25 cellular contexts compared by ENCODE assay signal in genomic region chr5:142636698-142637324, GRCh38. TPM values are rescaled to one million over a fixed set of nuclear protein-coding genes. Genes with fewer than 3 reads are reported as not detected.
DNase-seq lines count a peak whose midpoint lies in the region; ATAC-seq, FAIRE-seq and TF ChIP-seq lines count a peak whose summit lies in the region.
"Had no signal": no experiment of that assay in that cellular context is flagged by ENCODE, and none has a peak within 500 bp of the region (broad histone marks: within the 10 kb centered on the region; RNA-seq: fewer than 3 reads in every experiment).

No MANE protein-coding gene starts in this region.

- TF ChIP-seq CTCF in left ventricle myocardium inferior (IDR thresholded peaks at IDR 0.05; ENCODE audit: borderline replicate concordance) (no peak), kidney (IDR thresholded peaks at IDR 0.05; ENCODE audit: borderline replicate concordance, extremely low read depth, insufficient read depth) (no peak), parathyroid adenoma (IDR thresholded peaks at IDR 0.05) (no peak)

- ATAC-seq in right cardiac atrium (no peak), HG03159 (IDR thresholded peaks at IDR 0.05; ENCODE audit: unreplicated experiment) (no peak)

- no peaks in the 10 kb centered on the region for H3K36me3 ChIP-seq in left ventricle myocardium inferior
- no peaks in the 10 kb centered on the region for H3K36me3 ChIP-seq in kidney (ENCODE audit: control insufficient read depth in 1 of 2, insufficient read depth in 2 of 2, low read length in 2 of 2)
- no peaks in the 10 kb centered on the region for H3K36me3 ChIP-seq in parathyroid adenoma (ENCODE audit: control insufficient read depth, insufficient read depth, low read length)
- H3K36me3 ChIP-seq: Peyer's patch, SJCRH30 had no signal

- peaks cover 49% of the 10 kb centered on the region for H3K4me1 ChIP-seq in left ventricle myocardium inferior
- H3K4me1 ChIP-seq in right cardiac atrium (ENCODE audit: control insufficient read depth, insufficient read depth, low read length): peaks cover 2% of the 10 kb centered on the region
- H3K4me1 ChIP-seq in kidney (ENCODE audit: control insufficient read depth in 1 of 2, insufficient read depth in 1 of 2, low read depth in 1 of 2, low read length in 2 of 2): peaks cover 5 to 7% of the 10 kb centered on the region in 2 donors
- H3K4me1 ChIP-seq in parathyroid adenoma: peaks cover 65% of the 10 kb centered on the region
- H3K4me1 ChIP-seq: Peyer's patch had no signal

- H3K27me3 ChIP-seq in left ventricle myocardium inferior (ENCODE audit: low read depth) (no peaks in the 10 kb centered on the region), right cardiac atrium (ENCODE audit: control insufficient read depth, insufficient read depth) (no peaks in the 10 kb centered on the region), parathyroid adenoma (ENCODE audit: control insufficient read depth, insufficient read depth, low read length) (no peaks in the 10 kb centered on the region)
- H3K27me3 ChIP-seq: Peyer's patch, SJCRH30 had no signal

- intact Hi-C loops in left ventricle myocardium inferior (cut with micrococcal nuclease) (no loop called here), right cardiac atrium (cut with DNase I) (no loop called here), kidney (cut with DNase I) (no loop called here)

- peak overlapping the region; percentile 56 for H3K4me2 ChIP-seq in parathyroid adenoma (ENCODE audit: low read length)

- H3K9ac ChIP-seq in kidney (ENCODE audit: low read length in 2 of 2): no peak overlapping the region
- no peak overlapping the region for H3K9ac ChIP-seq in parathyroid adenoma
- H3K9ac ChIP-seq: GM23248 had no signal

- H2AFZ ChIP-seq in parathyroid adenoma: peak overlapping the region; percentile 75
- H2AFZ ChIP-seq: GM23248 had no signal

- FAIRE-seq in kidney (lab: Jason Lieb, UNC): no peak
- FAIRE-seq: GM18507 had no signal

- no peaks in the 10 kb centered on the region for H3K79me2 ChIP-seq in parathyroid adenoma

- DNase-seq in left ventricle myocardium inferior (no peak), right cardiac atrium (no peak), kidney (no peak), globus pallidus (ENCODE audit: low spot score) (no peak), T-helper 2 cell (no peak)
- DNase-seq: Calu3; CD8-positive, alpha-beta memory T cell; DMS153; GDM1; GM23248; H9; KBM-7; NCI-H1105; NCI-H146; NCI-H2029 treated with DMSO at 0.1 percent for 48 hours; NCI-H226; NCI-H510A treated with DMSO at 0.1 percent for 48 hours; NCI-H774; NK-92 treated with Interleukin-12 subunit alpha and Interleukin-12 subunit beta, amount 100 ng/mL, for 24 hours; Peyer's patch; SJCRH30 had no signal

- H3K27ac ChIP-seq in left ventricle myocardium inferior (replicated peaks) (peak overlapping the region; percentile 62), right cardiac atrium (ENCODE audit: low read length) (no peak overlapping the region), kidney (ENCODE audit: low read depth in 2 of 2, low read length in 2 of 2) (peak overlapping the region; percentile 33 to 55), parathyroid adenoma (peak overlapping the region; percentile 98)
- H3K27ac ChIP-seq: C4-2B, GM23248, Peyer's patch, SJCRH30 had no signal

- H3K4me3 ChIP-seq in left ventricle myocardium inferior: no peak overlapping the region
- no peak overlapping the region for H3K4me3 ChIP-seq in right cardiac atrium (ENCODE audit: low read length)
- no peak overlapping the region for H3K4me3 ChIP-seq in kidney (ENCODE audit: low read length in 2 of 2)
- H3K4me3 ChIP-seq in parathyroid adenoma (ENCODE audit: low read depth, low read length): peak overlapping the region; percentile 23
- H3K4me3 ChIP-seq: GM23248, Peyer's patch, SJCRH30 had no signal

- WGBS in right cardiac atrium: 77% methylated on average over 6 of the region's 6 CpGs

- H3K9me3 ChIP-seq in left ventricle myocardium inferior (replicated peaks): no peaks in the 10 kb centered on the region
- H3K9me3 ChIP-seq in right cardiac atrium (ENCODE audit: control insufficient read depth, low read length): no peaks in the 10 kb centered on the region
- no peaks in the 10 kb centered on the region for H3K9me3 ChIP-seq in kidney (ENCODE audit: control insufficient read depth in 1 of 2, low read length in 2 of 2)
- no peaks in the 10 kb centered on the region for H3K9me3 ChIP-seq in parathyroid adenoma (ENCODE audit: control insufficient read depth, low read length)
- H3K9me3 ChIP-seq: Peyer's patch, SJCRH30 had no signal

RNA-seq across cellular contexts. Expression of gene FGF1, which starts 49.1 kb away (rescaled TPM):
- total RNA-seq in left ventricle myocardium inferior (59.9 TPM), right cardiac atrium (10 to 100 TPM; 23.1 to 39.2 (median 30.0) TPM), kidney (2.1 TPM)
- polyA plus RNA-seq in right cardiac atrium (25.0 TPM), kidney (ENCODE audit: insufficient read depth, low read depth, low replicate concordance) (89.7 TPM)
- total RNA-seq: Calu3; CD8-positive, alpha-beta memory T cell; Peyer's patch; SJCRH30 had no signal
- polyA plus RNA-seq: CD8-positive, alpha-beta memory T cell had no signal
